In genomic region chr1:204460346-204460745, GRCh38 we compare ENCODE assay signal across 21 cellular contexts. TPM values are rescaled to one million over a fixed set of nuclear protein-coding genes. Genes with fewer than 3 reads are reported as not detected.
DNase-seq lines count a peak whose midpoint lies in the region; ATAC-seq, FAIRE-seq and TF ChIP-seq lines count a peak whose summit lies in the region.
"Had no signal": no experiment of that assay in that cellular context is flagged by ENCODE, and none has a peak within 500 bp of the region (broad histone marks: within the 10 kb centered on the region; RNA-seq: fewer than 3 reads in every experiment).

No MANE protein-coding gene starts in this region.

- H3K27me3 ChIP-seq in BLaER1 treated with 17β-estradiol and CSF1 and Interleukin-3, amounts not matched to agents 10 nM and 100 nM = no peaks in the 10 kb centered on the region
- H3K27me3 ChIP-seq in DND-41 (ENCODE audit: insufficient read depth, low read length, poor library complexity) (no peaks in the 10 kb centered on the region), endothelial cell of umbilical vein (ENCODE audit: control insufficient read depth in 2 of 2, insufficient read depth in 2 of 2, low read length in 2 of 2) (no peaks in the 10 kb centered on the region), skeletal muscle tissue (ENCODE audit: control insufficient read depth in 3 of 3, insufficient read depth in 3 of 3, low read length in 3 of 3) (no peaks in the 10 kb centered on the region)
- H3K27me3 ChIP-seq: breast epithelium, suprapubic skin had no signal

- intact Hi-C loops in endothelial cell of umbilical vein (cut with micrococcal nuclease) = no loop called here

- H3K4me2 ChIP-seq in BLaER1 treated with 17β-estradiol and CSF1 and Interleukin-3, amounts not matched to agents 10 nM and 100 nM = peak overlapping the region; percentile 78 to 99 (median 93)
- no peak overlapping the region for H3K4me2 ChIP-seq in DND-41 (ENCODE audit: insufficient read depth, low read length)
- H3K4me2 ChIP-seq in endothelial cell of umbilical vein (ENCODE audit: insufficient read depth, low read length) = no peak overlapping the region

- H3K4me1 ChIP-seq in BLaER1 treated with 17β-estradiol and CSF1 and Interleukin-3, amounts not matched to agents 10 nM and 100 nM = peaks cover 65 to 96% (median 85%) of the 10 kb centered on the region in 10 experiments
- H3K4me1 ChIP-seq in DND-41 (ENCODE audit: insufficient read depth, low read length) (peaks cover 62% of the 10 kb centered on the region), endothelial cell of umbilical vein (ENCODE audit: control insufficient read depth, extremely low read depth, insufficient read depth, low read length) (peaks cover 50% of the 10 kb centered on the region), skeletal muscle tissue (ENCODE audit: control insufficient read depth in 3 of 3, insufficient read depth in 3 of 3, low read length in 3 of 3) (peaks cover 42 to 46% (median 43%) of the 10 kb centered on the region in 3 donors)
- H3K4me1 ChIP-seq: breast epithelium had no signal

- TF ChIP-seq CTCF in DND-41 (IDR thresholded peaks at IDR 0.05; ENCODE audit: borderline replicate concordance, extremely low read depth, low read length, poor library complexity, severe bottlenecking) (no peak), endothelial cell of umbilical vein (IDR thresholded peaks at IDR 0.05; ENCODE audit: extremely low read depth in 1 of 2, insufficient read depth in 1 of 2, low read depth in 1 of 2, low read length in 2 of 2) (no peak)

- peaks cover 0 to 15% (median 0%) of the 10 kb centered on the region in 11 experiments; a peak in 3 of 22 replicates for H4K20me1 ChIP-seq in BLaER1 treated with 17β-estradiol and CSF1 and Interleukin-3, amounts not matched to agents 10 nM and 100 nM
- peaks cover 8% of the 10 kb centered on the region; the same call in 1 of the 2 replicates for H4K20me1 ChIP-seq in DND-41 (ENCODE audit: insufficient read depth, low read length)
- H4K20me1 ChIP-seq in endothelial cell of umbilical vein (replicated peaks; ENCODE audit: control insufficient read depth, extremely low read depth, insufficient read depth, low read length) = no peaks in the 10 kb centered on the region

- ATAC-seq in DND-41 (ENCODE audit: insufficient read depth, low read depth) = no peak
- no peak for ATAC-seq in GM21528 (IDR thresholded peaks at IDR 0.05; ENCODE audit: low FRiP score, unreplicated experiment)
- ATAC-seq in HG02642 (IDR thresholded peaks at IDR 0.05; ENCODE audit: poor library complexity, unreplicated experiment) = no peak
- ATAC-seq: activated naive CD8-positive, alpha-beta T cell treated with anti-CD3 and anti-CD28 coated beads, Interleukin-2, amount 50 U/mL, for 24 hours; right cardiac atrium had no signal

- no peak for TF ChIP-seq POLR2A in endothelial cell of umbilical vein (IDR thresholded peaks at IDR 0.05; ENCODE audit: low read depth, low read length)

- CTCF ChIA-PET in endothelial cell of umbilical vein (lab: Charles Lee) = interaction anchor here (1.4 to 9.2 kb wide), 4 partner anchors 15 to 43 kb away, joined by 4 to 94 read pairs (median 10); partner anchors contain the start of gene PIK3C2B

- DNase-seq in DND-41 (no peak), endothelial cell of umbilical vein (ENCODE audit: low read depth, low spot score) (no peak), NCI-H2227 treated with DMSO at 0.1 percent for 48 hours (lab: John Stamatoyannopoulos, UW) (no peak)
- DNase-seq: activated CD4-positive, CD25-positive, alpha-beta regulatory T cell; activated CD8-positive, alpha-beta memory T cell treated with anti-CD3 and anti-CD28 coated beads, Interleukin-2, amount 50 U/mL, for 48 hours; activated naive CD8-positive, alpha-beta T cell treated with anti-CD3 and anti-CD28 coated beads, Interleukin-2, amount 50 U/mL, for 24 hours; GF-D8; NCI-H146; NCI-H345; nucleus accumbens; right cardiac atrium; RPMI8226; SW 1271 had no signal

- POLR2A ChIA-PET in endothelial cell of umbilical vein (lab: Charles Lee) = no interaction called here

- H2AFZ ChIP-seq in DND-41 (ENCODE audit: low read depth, low read length) = no peak overlapping the region
- H2AFZ ChIP-seq in endothelial cell of umbilical vein (ENCODE audit: low read depth, low read length) = no peak overlapping the region

- BruUV-seq in endothelial cell of umbilical vein (replicated peaks; lab: Mats Ljungman, UMichigan) = no TSS peak

- dilution Hi-C loops in endothelial cell of umbilical vein (cut with MboI; ENCODE audit: extremely low pct_ligation_motif_present, low sequenced_read_pairs) = no loop called here

- peak overlapping the region in 6 of 10 experiments; percentile 39 to 61 (median 52); a peak in 7 of 20 replicates for H3K4me3 ChIP-seq in BLaER1 treated with 17β-estradiol and CSF1 and Interleukin-3, amounts not matched to agents 10 nM and 100 nM
- no peak overlapping the region for H3K4me3 ChIP-seq in DND-41 (ENCODE audit: low read depth in 1 of 2, low read length in 2 of 2)
- no peak overlapping the region for H3K4me3 ChIP-seq in endothelial cell of umbilical vein (replicated peaks in 1 of 3; ENCODE audit: insufficient read depth in 1 of 3, low read depth in 1 of 3, low read length in 3 of 3)
- no peak overlapping the region for H3K4me3 ChIP-seq in skeletal muscle tissue (ENCODE audit: low read length in 3 of 3)
- H3K4me3 ChIP-seq: breast epithelium, suprapubic skin had no signal

- FAIRE-seq in endothelial cell of umbilical vein (lab: Jason Lieb, UNC) = no peak
- FAIRE-seq: GM12891, keratinocyte had no signal

- peak overlapping the region in 10 of 11 experiments; percentile 72 to 85 (median 80); a peak in 14 of 22 replicates for H3K9ac ChIP-seq in BLaER1 treated with 17β-estradiol and CSF1 and Interleukin-3, amounts not matched to agents 10 nM and 100 nM
- no peak overlapping the region for H3K9ac ChIP-seq in DND-41 (ENCODE audit: low read depth, low read length)
- H3K9ac ChIP-seq in endothelial cell of umbilical vein (replicated peaks; ENCODE audit: extremely low read depth, insufficient read depth, low read length) = no peak overlapping the region
- no peak overlapping the region for H3K9ac ChIP-seq in skeletal muscle tissue (ENCODE audit: low read depth in 1 of 3, low read length in 3 of 3)

- H3K9me1 ChIP-seq in endothelial cell of umbilical vein (replicated peaks; ENCODE audit: control insufficient read depth, extremely low read depth, insufficient read depth, low read length) = no peaks in the 10 kb centered on the region

- no peaks in the 10 kb centered on the region for H3K79me2 ChIP-seq in DND-41 (ENCODE audit: insufficient read depth, low read length)
- no peaks in the 10 kb centered on the region for H3K79me2 ChIP-seq in endothelial cell of umbilical vein (ENCODE audit: control insufficient read depth, insufficient read depth, low read length)

- H3K27ac ChIP-seq in BLaER1 treated with 17β-estradiol and CSF1 and Interleukin-3, amounts not matched to agents 10 nM and 100 nM = peak overlapping the region; percentile 80 to 96 (median 91); a peak in 21 of 22 replicates
- peak overlapping the region; percentile 85 for H3K27ac ChIP-seq in DND-41 (ENCODE audit: low read length)
- H3K27ac ChIP-seq in endothelial cell of umbilical vein (ENCODE audit: insufficient read depth, low read depth, low read length) = peak overlapping the region; percentile 94
- H3K27ac ChIP-seq in skeletal muscle tissue (ENCODE audit: low read depth, low read length) = peak overlapping the region; percentile 66
- H3K27ac ChIP-seq: suprapubic skin had no signal

- H3K36me3 ChIP-seq in BLaER1 treated with 17β-estradiol and CSF1 and Interleukin-3, amounts not matched to agents 10 nM and 100 nM = peaks cover 47 to 79% (median 64%) of the 10 kb centered on the region in 11 experiments
- peaks cover 46% of the 10 kb centered on the region for H3K36me3 ChIP-seq in DND-41 (ENCODE audit: insufficient read depth, low read length)
- peaks cover 0 to 32% of the 10 kb centered on the region in 2 experiments for H3K36me3 ChIP-seq in endothelial cell of umbilical vein (ENCODE audit: control insufficient read depth in 2 of 2, extremely low read depth in 1 of 2, insufficient read depth in 2 of 2, low read length in 2 of 2)
- peaks cover 48 to 61% (median 55%) of the 10 kb centered on the region in 3 donors for H3K36me3 ChIP-seq in skeletal muscle tissue (ENCODE audit: control insufficient read depth in 3 of 3, insufficient read depth in 3 of 3, low read length in 3 of 3)
- H3K36me3 ChIP-seq: breast epithelium had no signal

- no peaks in the 10 kb centered on the region for H3K9me3 ChIP-seq in BLaER1 treated with 17β-estradiol and CSF1 and Interleukin-3, amounts not matched to agents 10 nM and 100 nM (replicated peaks in 1 of 11)
- H3K9me3 ChIP-seq in DND-41 (ENCODE audit: insufficient read depth, low read length, severe bottlenecking) = no peaks in the 10 kb centered on the region
- H3K9me3 ChIP-seq in endothelial cell of umbilical vein (replicated peaks; ENCODE audit: control insufficient read depth, insufficient read depth, low read length) = no peaks in the 10 kb centered on the region
- H3K9me3 ChIP-seq in skeletal muscle tissue (ENCODE audit: control insufficient read depth in 3 of 3, low read length in 3 of 3) = no peaks in the 10 kb centered on the region
- H3K9me3 ChIP-seq: breast epithelium, suprapubic skin had no signal

RNA-seq across cellular contexts. Expression of gene PIK3C2B, which starts 34.3 kb away (rescaled TPM):
- total RNA-seq in endothelial cell of umbilical vein (41.8 and 49.0 TPM in 2 replicates), skeletal muscle tissue (31.8 TPM)
- polyA plus RNA-seq in endothelial cell of umbilical vein = 33.7 and 36.3 TPM in 2 replicates
- 19.6 and 22.7 TPM in 2 replicates for polyA plus RNA-seq in endothelial cell of umbilical vein (2011; cell fraction: cytosol; rRNA removed)
- 66.4 and 67.8 TPM in 2 replicates for polyA plus RNA-seq in endothelial cell of umbilical vein (2011; cell fraction: nucleus; rRNA removed)
- polyA plus RNA-seq in endothelial cell of umbilical vein (2012) = 4.7 and 8.1 TPM in 2 replicates
- polyA minus RNA-seq in endothelial cell of umbilical vein = 87.9 and 88.7 TPM in 2 replicates
- polyA minus RNA-seq in endothelial cell of umbilical vein (2011; cell fraction: cytosol; rRNA and poly(A)+ RNA removed) = 55.5 TPM
- 89.1 and 98.8 TPM in 2 replicates for polyA minus RNA-seq in endothelial cell of umbilical vein (2011; cell fraction: nucleus; rRNA and poly(A)+ RNA removed)

RNA-seq across cellular contexts. Expression of gene PPP1R15B, which starts 48.7 kb away (rescaled TPM):
- total RNA-seq in endothelial cell of umbilical vein = 39.8 and 41.7 TPM in 2 replicates
- polyA plus RNA-seq in endothelial cell of umbilical vein = 15.4 and 16.8 TPM in 2 replicates
- polyA plus RNA-seq in endothelial cell of umbilical vein (2011; cell fraction: cytosol; rRNA removed) = 17.9 and 19.4 TPM in 2 replicates
- 19.4 and 23.4 TPM in 2 replicates for polyA plus RNA-seq in endothelial cell of umbilical vein (2011; cell fraction: nucleus; rRNA removed)
- polyA plus RNA-seq in endothelial cell of umbilical vein (2012) = 13.3 and 19.0 TPM in 2 replicates
- 38.0 and 39.1 TPM in 2 replicates for polyA minus RNA-seq in endothelial cell of umbilical vein
- 107 TPM for polyA minus RNA-seq in endothelial cell of umbilical vein (2011; cell fraction: cytosol; rRNA and poly(A)+ RNA removed)
- 47.6 and 55.9 TPM in 2 replicates for polyA minus RNA-seq in endothelial cell of umbilical vein (2011; cell fraction: nucleus; rRNA and poly(A)+ RNA removed)
- total RNA-seq in skeletal muscle tissue = 30.3 TPM

RNA-seq across cellular contexts. Expression of gene MDM4, which starts 55.9 kb away (rescaled TPM):
- total RNA-seq in endothelial cell of umbilical vein (49.6 and 67.0 TPM in 2 replicates), skeletal muscle tissue (56.9 TPM)
- 10.4 and 11.7 TPM in 2 replicates for polyA plus RNA-seq in endothelial cell of umbilical vein
- 3.3 and 5.0 TPM in 2 replicates for polyA plus RNA-seq in endothelial cell of umbilical vein (2011; cell fraction: cytosol; rRNA removed)
- 69.0 and 78.9 TPM in 2 replicates for polyA plus RNA-seq in endothelial cell of umbilical vein (2011; cell fraction: nucleus; rRNA removed)
- 6.3 and 8.8 TPM in 2 replicates for polyA plus RNA-seq in endothelial cell of umbilical vein (2012)
- polyA minus RNA-seq in endothelial cell of umbilical vein = 76.0 and 107 TPM in 2 replicates
- 10.9 TPM for polyA minus RNA-seq in endothelial cell of umbilical vein (2011; cell fraction: cytosol; rRNA and poly(A)+ RNA removed)
- polyA minus RNA-seq in endothelial cell of umbilical vein (2011; cell fraction: nucleus; rRNA and poly(A)+ RNA removed) = 155 and 217 TPM in 2 replicates

Comparison
In these comparisons a context has a peak if more than half of its experiments do, and no peak if none do; other contexts are left out.
1. H3K4me2 ChIP-seq: peak in BLaER1 treated with 17β-estradiol and CSF1 and Interleukin-3, amounts not matched to agents 10 nM and 100 nM (11 of 11); none in DND-41 (single experiment) and endothelial cell of umbilical vein (single experiment).
2. H3K4me3 ChIP-seq: peak in BLaER1 treated with 17β-estradiol and CSF1 and Interleukin-3, amounts not matched to agents 10 nM and 100 nM (6 of 10); none in DND-41 (0 of 2), endothelial cell of umbilical vein (0 of 3) and skeletal muscle tissue (0 of 3).
3. H3K9ac ChIP-seq: peak in BLaER1 treated with 17β-estradiol and CSF1 and Interleukin-3, amounts not matched to agents 10 nM and 100 nM (10 of 11); none in DND-41 (single experiment), endothelial cell of umbilical vein (single experiment) and skeletal muscle tissue (0 of 3).
4. Peak in every context shown above with its lines, with median percentiles within 50 percentile points of each other: H3K27ac ChIP-seq.